ENCODE assay signal across 18 cellular contexts in genomic region chr12:5921966-5922365, GRCh38. TPM values are rescaled to one million over a fixed set of nuclear protein-coding genes. Genes with fewer than 3 reads are reported as not detected.
DNase-seq lines count a peak whose midpoint lies in the region; TF ChIP-seq lines count a peak whose summit lies in the region.
"Had no signal": no experiment of that assay in that cellular context is flagged by ENCODE, and none has a peak within 500 bp of the region (broad histone marks: within the 10 kb centered on the region; RNA-seq: fewer than 3 reads in every experiment).

No MANE protein-coding gene starts in this region.

- H3K27ac Mint-ChIP-seq in nephron progenitor cell, result peak overlapping the region; percentile 45
- H3K27ac Mint-ChIP-seq: B cell; CD4-positive, alpha-beta T cell; HFFc6 had no signal

- peaks cover 33% of the 10 kb centered on the region for H3K27me3 Mint-ChIP-seq in nephron progenitor cell (ENCODE audit: low read depth, poor library complexity)

- H3K36me3 ChIP-seq in Peyer's patch, result no peaks in the 10 kb centered on the region
- H3K36me3 ChIP-seq: HAP-1 had no signal

- no peak overlapping the region for H3K27ac ChIP-seq in coronary artery
- H3K27ac ChIP-seq in Peyer's patch, result no peak overlapping the region

- H3K4me3 ChIP-seq in coronary artery, result no peak overlapping the region
- no peak overlapping the region for H3K4me3 ChIP-seq in Peyer's patch
- H3K4me3 ChIP-seq: GM12878, HAP-1 had no signal

- no peaks in the 10 kb centered on the region for H3K9me3 Mint-ChIP-seq in nephron progenitor cell
- H3K9me3 Mint-ChIP-seq: CD4-positive, alpha-beta T cell; HFFc6 had no signal

- no peaks in the 10 kb centered on the region for H3K9me3 ChIP-seq in Peyer's patch
- H3K9me3 ChIP-seq: HAP-1 had no signal

- no peak overlapping the region for H3K4me3 Mint-ChIP-seq in nephron progenitor cell
- H3K4me3 Mint-ChIP-seq: B cell; CD4-positive, alpha-beta T cell; HFFc6 had no signal

- H3K4me1 Mint-ChIP-seq in nephron progenitor cell, result peaks cover 15% of the 10 kb centered on the region
- H3K4me1 Mint-ChIP-seq: B cell had no signal

- DNase-seq in activated CD8-positive, alpha-beta memory T cell treated with anti-CD3 and anti-CD28 coated beads for 24 hours, result peak; percentile 32
- DNase-seq in activated CD8-positive, alpha-beta memory T cell treated with anti-CD3 and anti-CD28 coated beads, Interleukin-2, amount 50 U/mL, for 4 hours, result no peak
- DNase-seq in coronary artery (ENCODE audit: low spot score) (peak; percentile 29), nephron progenitor cell (no peak), Peyer's patch (no peak), NCI-H526 treated with DMSO at 0.1 percent for 48 hours (lab: John Stamatoyannopoulos, UW) (no peak)
- DNase-seq in stimulated activated CD4-positive, alpha-beta T cell treated with anti-CD3 and anti-CD28 coated beads, Interleukin-4, amount 100 ng/mL, for 4 hours, result no peak
- DNase-seq: ACHN; C1 segment of cervical spinal cord; CD4-positive, alpha-beta T cell; DMS79; GOT3; HFFc6 had no signal

- no peaks in the 10 kb centered on the region for H3K36me3 Mint-ChIP-seq in nephron progenitor cell (ENCODE audit: low read depth)

- no peaks in the 10 kb centered on the region for H3K4me1 ChIP-seq in Peyer's patch
- H3K4me1 ChIP-seq: HAP-1 had no signal

- H3K27me3 ChIP-seq in Peyer's patch, result no peaks in the 10 kb centered on the region

- no peak for TF ChIP-seq POLR2A in Peyer's patch (IDR thresholded peaks at IDR 0.05)

- no peak for TF ChIP-seq CTCF in coronary artery (IDR thresholded peaks at IDR 0.05)
- no peak for TF ChIP-seq CTCF in nephron progenitor cell (IDR thresholded peaks at IDR 0.05)
- no peak for TF ChIP-seq CTCF in Peyer's patch (IDR thresholded peaks at IDR 0.05)

RNA-seq across cellular contexts. Expression of gene ANO2, which starts 23.1 kb away (rescaled TPM):
- 10 to 100 TPM in 1 of 4 donors, 1 to 10 TPM in 2, under 1 TPM in 1; 0.53 to 23.9 (median 5.8) TPM for total RNA-seq in Peyer's patch
- total RNA-seq: B cell; CD4-positive, alpha-beta T cell; G401; GM12878; HepG2 had no signal

Comparison
In these comparisons a context has a peak if more than half of its experiments do, and no peak if none do; other contexts are left out.
1. DNase-seq: peak in activated CD8-positive, alpha-beta memory T cell treated with anti-CD3 and anti-CD28 coated beads for 24 hours (single experiment) and coronary artery (single experiment); none in activated CD8-positive, alpha-beta memory T cell treated with anti-CD3 and anti-CD28 coated beads, Interleukin-2, amount 50 U/mL, for 4 hours (single experiment), nephron progenitor cell (single experiment), Peyer's patch (0 of 3), stimulated activated CD4-positive, alpha-beta T cell treated with anti-CD3 and anti-CD28 coated beads, Interleukin-4, amount 100 ng/mL, for 4 hours (0 of 2) and NCI-H526 treated with DMSO at 0.1 percent for 48 hours (single experiment).